2 cellular contexts compared by ENCODE assay signal in the genomic region with DNA sequence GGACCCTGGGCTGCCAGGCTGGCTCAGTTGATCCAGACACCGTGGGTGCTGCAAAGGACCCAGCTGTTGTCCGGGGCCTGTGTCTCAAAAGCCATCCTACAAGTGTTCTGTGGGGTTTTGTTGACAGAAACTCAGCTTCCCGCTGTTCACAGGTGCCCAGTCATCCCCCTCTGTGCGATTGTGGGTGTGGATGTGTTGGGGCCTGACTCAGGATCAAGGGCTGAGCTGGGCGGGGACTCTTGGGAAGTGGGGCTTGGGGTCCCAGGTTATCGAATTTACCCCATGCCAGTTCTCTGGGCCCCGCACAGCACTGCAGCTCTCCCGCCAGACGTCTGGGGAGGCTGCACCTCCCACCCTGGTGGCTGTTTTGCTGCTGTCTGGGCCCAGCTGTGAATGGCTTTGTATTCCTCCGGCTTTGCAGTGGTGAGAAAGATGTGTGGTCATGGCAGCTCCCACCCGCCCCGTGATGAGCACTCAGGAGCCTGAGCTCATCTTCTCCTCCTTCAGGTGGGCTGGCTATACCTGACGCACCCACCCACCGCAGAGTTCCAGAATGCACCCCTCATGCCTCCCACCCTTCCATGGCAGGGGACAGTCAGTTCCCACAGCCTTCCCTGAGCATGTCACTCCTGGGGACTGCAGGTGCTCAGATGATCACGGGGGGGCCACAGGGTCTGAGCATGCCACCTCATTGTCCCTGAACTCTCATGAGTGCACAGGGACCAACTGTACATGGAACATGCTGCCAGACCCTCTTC.
TF ChIP-seq lines count a peak whose summit lies in the region.

No MANE protein-coding gene starts in this region.

TF ChIP-seq in HCT116, 20 proteins besides CTCF, POLR2A, EP300 and RAD21 (continued from another document):
- TF ChIP-seq, protein P1, sequence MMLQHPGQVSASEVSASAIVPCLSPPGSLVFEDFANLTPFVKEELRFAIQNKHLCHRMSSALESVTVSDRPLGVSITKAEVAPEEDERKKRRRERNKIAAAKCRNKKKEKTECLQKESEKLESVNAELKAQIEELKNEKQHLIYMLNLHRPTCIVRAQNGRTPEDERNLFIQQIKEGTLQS (IDR thresholded peaks at IDR 0.05), result no peak
- no peak for TF ChIP-seq ZNF274 (IDR thresholded peaks at IDR 0.05; ENCODE audit: low read depth, low read length)
- TF ChIP-seq YY1 (IDR thresholded peaks at IDR 0.05; ENCODE audit: extremely low read depth, insufficient replicate concordance, low read depth, low read length), result no peak
- no peak for TF ChIP-seq SIN3A (IDR thresholded peaks at IDR 0.05; ENCODE audit: low read depth)
- no peak for TF ChIP-seq EZH2phosphoT487 (IDR thresholded peaks at IDR 0.05; ENCODE audit: borderline replicate concordance)
- no peak for TF ChIP-seq SP1 (IDR thresholded peaks at IDR 0.05; ENCODE audit: low read depth)
- TF ChIP-seq, protein P2, sequence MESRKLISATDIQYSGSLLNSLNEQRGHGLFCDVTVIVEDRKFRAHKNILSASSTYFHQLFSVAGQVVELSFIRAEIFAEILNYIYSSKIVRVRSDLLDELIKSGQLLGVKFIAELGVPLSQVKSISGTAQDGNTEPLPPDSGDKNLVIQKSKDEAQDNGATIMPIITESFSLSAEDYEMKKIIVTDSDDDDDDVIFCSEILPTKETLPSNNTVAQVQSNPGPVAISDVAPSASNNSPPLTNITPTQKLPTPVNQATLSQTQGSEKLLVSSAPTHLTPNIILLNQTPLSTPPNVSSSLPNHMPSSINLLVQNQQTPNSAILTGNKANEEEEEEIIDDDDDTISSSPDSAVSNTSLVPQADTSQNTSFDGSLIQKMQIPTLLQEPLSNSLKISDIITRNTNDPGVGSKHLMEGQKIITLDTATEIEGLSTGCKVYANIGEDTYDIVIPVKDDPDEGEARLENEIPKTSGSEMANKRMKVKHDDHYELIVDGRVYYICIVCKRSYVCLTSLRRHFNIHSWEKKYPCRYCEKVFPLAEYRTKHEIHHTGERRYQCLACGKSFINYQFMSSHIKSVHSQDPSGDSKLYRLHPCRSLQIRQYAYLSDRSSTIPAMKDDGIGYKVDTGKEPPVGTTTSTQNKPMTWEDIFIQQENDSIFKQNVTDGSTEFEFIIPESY (IDR thresholded peaks at IDR 0.05; ENCODE audit: extremely low read depth, insufficient replicate concordance, low read length), result no peak
- no peak for TF ChIP-seq TCF7L2 (IDR thresholded peaks at IDR 0.05; ENCODE audit: borderline replicate concordance, extremely low read depth, insufficient read depth, insufficient read length)
- TF ChIP-seq CBX3 (IDR thresholded peaks at IDR 0.05; ENCODE audit: low read depth), result no peak
- TF ChIP-seq, protein P3, sequence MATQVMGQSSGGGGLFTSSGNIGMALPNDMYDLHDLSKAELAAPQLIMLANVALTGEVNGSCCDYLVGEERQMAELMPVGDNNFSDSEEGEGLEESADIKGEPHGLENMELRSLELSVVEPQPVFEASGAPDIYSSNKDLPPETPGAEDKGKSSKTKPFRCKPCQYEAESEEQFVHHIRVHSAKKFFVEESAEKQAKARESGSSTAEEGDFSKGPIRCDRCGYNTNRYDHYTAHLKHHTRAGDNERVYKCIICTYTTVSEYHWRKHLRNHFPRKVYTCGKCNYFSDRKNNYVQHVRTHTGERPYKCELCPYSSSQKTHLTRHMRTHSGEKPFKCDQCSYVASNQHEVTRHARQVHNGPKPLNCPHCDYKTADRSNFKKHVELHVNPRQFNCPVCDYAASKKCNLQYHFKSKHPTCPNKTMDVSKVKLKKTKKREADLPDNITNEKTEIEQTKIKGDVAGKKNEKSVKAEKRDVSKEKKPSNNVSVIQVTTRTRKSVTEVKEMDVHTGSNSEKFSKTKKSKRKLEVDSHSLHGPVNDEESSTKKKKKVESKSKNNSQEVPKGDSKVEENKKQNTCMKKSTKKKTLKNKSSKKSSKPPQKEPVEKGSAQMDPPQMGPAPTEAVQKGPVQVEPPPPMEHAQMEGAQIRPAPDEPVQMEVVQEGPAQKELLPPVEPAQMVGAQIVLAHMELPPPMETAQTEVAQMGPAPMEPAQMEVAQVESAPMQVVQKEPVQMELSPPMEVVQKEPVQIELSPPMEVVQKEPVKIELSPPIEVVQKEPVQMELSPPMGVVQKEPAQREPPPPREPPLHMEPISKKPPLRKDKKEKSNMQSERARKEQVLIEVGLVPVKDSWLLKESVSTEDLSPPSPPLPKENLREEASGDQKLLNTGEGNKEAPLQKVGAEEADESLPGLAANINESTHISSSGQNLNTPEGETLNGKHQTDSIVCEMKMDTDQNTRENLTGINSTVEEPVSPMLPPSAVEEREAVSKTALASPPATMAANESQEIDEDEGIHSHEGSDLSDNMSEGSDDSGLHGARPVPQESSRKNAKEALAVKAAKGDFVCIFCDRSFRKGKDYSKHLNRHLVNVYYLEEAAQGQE (IDR thresholded peaks at IDR 0.05; ENCODE audit: low read depth), result no peak
- no peak for TF ChIP-seq FOSL1 (IDR thresholded peaks at IDR 0.05; ENCODE audit: low read depth)
- TF ChIP-seq POLR2AphosphoS5 (IDR thresholded peaks at IDR 0.05; ENCODE audit: low read depth, low read length), result no peak
- no peak for TF ChIP-seq ELF1 (IDR thresholded peaks at IDR 0.05; ENCODE audit: borderline replicate concordance, low read depth)
- no peak for TF ChIP-seq EGR1 (IDR thresholded peaks at IDR 0.05; ENCODE audit: low read depth)
- TF ChIP-seq EZH2 (IDR thresholded peaks at IDR 0.05), result no peak
- no peak for TF ChIP-seq SRF (IDR thresholded peaks at IDR 0.05; ENCODE audit: low read depth)

TF ChIP-seq in WTC11, 78 proteins besides CTCF, POLR2A, EP300 and RAD21 (continued from another document):
- TF ChIP-seq, protein P4, sequence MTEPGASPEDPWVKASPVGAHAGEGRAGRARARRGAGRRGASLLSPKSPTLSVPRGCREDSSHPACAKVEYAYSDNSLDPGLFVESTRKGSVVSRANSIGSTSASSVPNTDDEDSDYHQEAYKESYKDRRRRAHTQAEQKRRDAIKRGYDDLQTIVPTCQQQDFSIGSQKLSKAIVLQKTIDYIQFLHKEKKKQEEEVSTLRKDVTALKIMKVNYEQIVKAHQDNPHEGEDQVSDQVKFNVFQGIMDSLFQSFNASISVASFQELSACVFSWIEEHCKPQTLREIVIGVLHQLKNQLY (CRISPR knock-in tag; IDR thresholded peaks at IDR 0.05), result no peak
- TF ChIP-seq, protein P5, sequence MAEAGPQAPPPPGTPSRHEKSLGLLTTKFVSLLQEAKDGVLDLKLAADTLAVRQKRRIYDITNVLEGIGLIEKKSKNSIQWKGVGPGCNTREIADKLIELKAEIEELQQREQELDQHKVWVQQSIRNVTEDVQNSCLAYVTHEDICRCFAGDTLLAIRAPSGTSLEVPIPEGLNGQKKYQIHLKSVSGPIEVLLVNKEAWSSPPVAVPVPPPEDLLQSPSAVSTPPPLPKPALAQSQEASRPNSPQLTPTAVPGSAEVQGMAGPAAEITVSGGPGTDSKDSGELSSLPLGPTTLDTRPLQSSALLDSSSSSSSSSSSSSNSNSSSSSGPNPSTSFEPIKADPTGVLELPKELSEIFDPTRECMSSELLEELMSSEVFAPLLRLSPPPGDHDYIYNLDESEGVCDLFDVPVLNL (CRISPR knock-in tag; IDR thresholded peaks at IDR 0.05; ENCODE audit: borderline replicate concordance, low read depth), result no peak
- TF ChIP-seq SP1 (CRISPR knock-in tag; conservative IDR thresholded peaks at IDR 0.05) (no peak), GRHL2 (CRISPR knock-in tag; IDR thresholded peaks at IDR 0.05; ENCODE audit: insufficient replicate concordance, severe bottlenecking) (no peak), GABPB1 (CRISPR knock-in tag; IDR thresholded peaks at IDR 0.05) (no peak), RELA (CRISPR knock-in tag; IDR thresholded peaks at IDR 0.05; ENCODE audit: borderline replicate concordance) (no peak)
- TF ChIP-seq, protein P6, sequence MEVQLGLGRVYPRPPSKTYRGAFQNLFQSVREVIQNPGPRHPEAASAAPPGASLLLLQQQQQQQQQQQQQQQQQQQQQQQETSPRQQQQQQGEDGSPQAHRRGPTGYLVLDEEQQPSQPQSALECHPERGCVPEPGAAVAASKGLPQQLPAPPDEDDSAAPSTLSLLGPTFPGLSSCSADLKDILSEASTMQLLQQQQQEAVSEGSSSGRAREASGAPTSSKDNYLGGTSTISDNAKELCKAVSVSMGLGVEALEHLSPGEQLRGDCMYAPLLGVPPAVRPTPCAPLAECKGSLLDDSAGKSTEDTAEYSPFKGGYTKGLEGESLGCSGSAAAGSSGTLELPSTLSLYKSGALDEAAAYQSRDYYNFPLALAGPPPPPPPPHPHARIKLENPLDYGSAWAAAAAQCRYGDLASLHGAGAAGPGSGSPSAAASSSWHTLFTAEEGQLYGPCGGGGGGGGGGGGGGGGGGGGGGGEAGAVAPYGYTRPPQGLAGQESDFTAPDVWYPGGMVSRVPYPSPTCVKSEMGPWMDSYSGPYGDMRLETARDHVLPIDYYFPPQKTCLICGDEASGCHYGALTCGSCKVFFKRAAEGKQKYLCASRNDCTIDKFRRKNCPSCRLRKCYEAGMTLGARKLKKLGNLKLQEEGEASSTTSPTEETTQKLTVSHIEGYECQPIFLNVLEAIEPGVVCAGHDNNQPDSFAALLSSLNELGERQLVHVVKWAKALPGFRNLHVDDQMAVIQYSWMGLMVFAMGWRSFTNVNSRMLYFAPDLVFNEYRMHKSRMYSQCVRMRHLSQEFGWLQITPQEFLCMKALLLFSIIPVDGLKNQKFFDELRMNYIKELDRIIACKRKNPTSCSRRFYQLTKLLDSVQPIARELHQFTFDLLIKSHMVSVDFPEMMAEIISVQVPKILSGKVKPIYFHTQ (CRISPR knock-in tag; IDR thresholded peaks at IDR 0.05), result no peak
TF ChIP-seq in WTC11: peak in this region for 0.
